In the genomic region with DNA sequence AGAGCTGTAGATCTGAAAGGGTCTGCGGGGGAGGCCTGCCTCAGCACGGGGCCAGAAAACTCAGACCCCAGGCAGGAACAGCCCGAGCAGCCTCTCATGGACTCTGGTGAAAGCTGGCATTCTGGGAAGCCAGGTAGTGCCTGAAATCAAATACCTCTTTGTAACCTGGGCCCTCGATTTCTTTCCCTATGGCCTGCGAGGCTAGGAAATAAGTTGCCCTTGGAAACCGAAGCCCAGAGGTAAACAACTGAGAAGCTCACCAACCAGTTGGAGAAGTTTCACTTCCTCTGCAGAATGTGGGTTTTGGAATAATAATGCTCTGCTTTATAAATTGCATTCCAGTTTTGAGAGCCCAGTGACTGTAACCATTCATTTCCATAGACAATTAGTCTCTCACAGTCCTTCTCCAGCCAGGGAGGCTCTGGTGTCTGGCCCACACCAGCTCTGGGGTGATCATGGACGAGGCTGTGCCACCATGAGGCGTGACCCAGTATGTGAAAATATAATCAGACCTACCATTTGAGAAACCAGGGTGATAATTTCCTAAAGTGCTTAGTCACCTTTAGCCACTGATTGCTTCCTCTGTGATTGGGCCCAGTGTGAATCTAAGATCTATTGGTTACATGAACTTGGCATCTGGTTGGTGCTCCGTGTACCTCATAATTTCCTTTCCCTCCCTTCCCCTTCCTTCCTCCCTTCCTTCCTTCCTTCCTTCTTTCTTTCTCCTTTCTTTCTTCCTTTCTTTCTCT, we compare ENCODE assay signal across 9 cellular contexts.
DNase-seq lines count a peak whose midpoint lies in the region; ATAC-seq, FAIRE-seq and TF ChIP-seq lines count a peak whose summit lies in the region.
"Had no signal": no experiment of that assay in that cellular context is flagged by ENCODE, and none has a peak within 500 bp of the region (broad histone marks: within the 10 kb centered on the region; RNA-seq: fewer than 3 reads in every experiment).

No MANE protein-coding gene starts in this region.

- no peak overlapping the region for H3K4me3 Mint-ChIP-seq in effector memory CD8-positive, alpha-beta T cell
- H3K4me3 Mint-ChIP-seq in CD8-positive, alpha-beta memory T cell, result no peak overlapping the region

- H3K4me1 ChIP-seq in neutrophil (ENCODE audit: control insufficient read depth in 1 of 2, insufficient read depth in 1 of 2, low read depth in 1 of 2, low read length in 1 of 2), result peaks cover 65 to 81% of the 10 kb centered on the region in 2 experiments
- H3K4me1 ChIP-seq in CD8-positive, alpha-beta memory T cell (ENCODE audit: insufficient read depth, low read length), result peaks cover 11% of the 10 kb centered on the region

- no peak for TF ChIP-seq POLR2A in H54 (IDR thresholded peaks at IDR 0.05; ENCODE audit: low read depth, low read length)

- FAIRE-seq in H54 (lab: Jason Lieb, UNC), result no peak

- no peak for TF ChIP-seq CTCF in neutrophil (IDR thresholded peaks at IDR 0.05)

- no peaks in the 10 kb centered on the region for H3K9me3 Mint-ChIP-seq in effector memory CD8-positive, alpha-beta T cell
- no peaks in the 10 kb centered on the region for H3K9me3 Mint-ChIP-seq in CD8-positive, alpha-beta memory T cell

- no peaks in the 10 kb centered on the region for H3K27me3 ChIP-seq in neutrophil
- no peaks in the 10 kb centered on the region for H3K27me3 ChIP-seq in CD8-positive, alpha-beta memory T cell (ENCODE audit: insufficient read depth, low read length, poor library complexity, severe bottlenecking)

- POLR2A ChIA-PET in CD8-positive, alpha-beta memory T cell (lab: Charles Lee), result no interaction called here

- H3K36me3 Mint-ChIP-seq in effector memory CD8-positive, alpha-beta T cell (ENCODE audit: insufficient read depth), result no peaks in the 10 kb centered on the region
- H3K36me3 Mint-ChIP-seq in CD8-positive, alpha-beta memory T cell, result no peaks in the 10 kb centered on the region

- CTCF ChIA-PET in CD8-positive, alpha-beta memory T cell (lab: Charles Lee), result no interaction called here

- peak; percentile 41 for ATAC-seq in effector memory CD8-positive, alpha-beta T cell (replicated peaks)
- ATAC-seq in GM21737 (IDR thresholded peaks at IDR 0.05; ENCODE audit: unreplicated experiment), result no peak

- in situ Hi-C loops in KBM-7 (cut with MboI; ENCODE audit: low pct_unique_long_range_greater_than_20kb, low sequenced_read_pairs), result no loop called here

- DNase-seq in DMS153 (lab: John Stamatoyannopoulos, UW) (peak; percentile 55), NCI-H2107 (lab: John Stamatoyannopoulos, UW) (peak; percentile 25), KBM-7 (no peak), H54 (ENCODE audit: insufficient read length, low spot score) (no peak)
- DNase-seq in effector memory CD8-positive, alpha-beta T cell, result no peak
- no peak for DNase-seq in CD8-positive, alpha-beta memory T cell
- DNase-seq: SK-N-SH had no signal

- peaks cover 30% of the 10 kb centered on the region for H3K36me3 ChIP-seq in neutrophil
- no peaks in the 10 kb centered on the region for H3K36me3 ChIP-seq in CD8-positive, alpha-beta memory T cell (ENCODE audit: insufficient read depth, low read length)

- H3K4me3 ChIP-seq in neutrophil (ENCODE audit: low read depth in 1 of 2, low read length in 1 of 2), result peak overlapping the region; percentile 77 to 79
- H3K4me3 ChIP-seq in CD8-positive, alpha-beta memory T cell (ENCODE audit: low read length), result no peak overlapping the region

- peak overlapping the region; percentile 97 for H3K27ac ChIP-seq in neutrophil
- H3K27ac ChIP-seq in CD8-positive, alpha-beta memory T cell (ENCODE audit: low read depth, low read length), result no peak overlapping the region

- peaks cover 3 to 4% of the 10 kb centered on the region in 2 donors for H3K4me1 Mint-ChIP-seq in effector memory CD8-positive, alpha-beta T cell (ENCODE audit: low read depth in 2 of 2)
- H3K4me1 Mint-ChIP-seq in CD8-positive, alpha-beta memory T cell, result peaks cover 9 to 16% (median 15%) of the 10 kb centered on the region in 3 donors

- H3K27ac Mint-ChIP-seq in effector memory CD8-positive, alpha-beta T cell, result no peak overlapping the region
- no peak overlapping the region for H3K27ac Mint-ChIP-seq in CD8-positive, alpha-beta memory T cell

- H3K27me3 Mint-ChIP-seq in effector memory CD8-positive, alpha-beta T cell, result no peaks in the 10 kb centered on the region
- peaks cover 0 to 4% of the 10 kb centered on the region in 2 donors for H3K27me3 Mint-ChIP-seq in CD8-positive, alpha-beta memory T cell

- H3K9me3 ChIP-seq in neutrophil, result no peaks in the 10 kb centered on the region
- H3K9me3 ChIP-seq in CD8-positive, alpha-beta memory T cell (ENCODE audit: low read length), result no peaks in the 10 kb centered on the region
- H3K9me3 ChIP-seq: SK-N-SH had no signal

Comparison
In these comparisons a context has a peak if more than half of its experiments do, and no peak if none do; other contexts are left out.
1. DNase-seq: peak in DMS153 (single experiment) and NCI-H2107 (single experiment); none in effector memory CD8-positive, alpha-beta T cell (0 of 3), KBM-7 (single experiment), H54 (single experiment) and CD8-positive, alpha-beta memory T cell (0 of 5).